Comparison of ENCODE assay signal across 8 cellular contexts in genomic region chr13:30713133-30713532, GRCh38. TPM values are rescaled to one million over a fixed set of nuclear protein-coding genes. Genes with fewer than 3 reads are reported as not detected.
DNase-seq lines count a peak whose midpoint lies in the region; ATAC-seq and TF ChIP-seq lines count a peak whose summit lies in the region.

No MANE protein-coding gene starts in this region.

- H3K27ac ChIP-seq in CD8-positive, alpha-beta T cell (ENCODE audit: low read depth, low read length) = no peak overlapping the region

- H3K36me3 Mint-ChIP-seq in CD8-positive, alpha-beta T cell = no peaks in the 10 kb centered on the region
- no peaks in the 10 kb centered on the region for H3K36me3 Mint-ChIP-seq in central memory CD8-positive, alpha-beta T cell (ENCODE audit: insufficient read depth)
- H3K36me3 Mint-ChIP-seq in naive B cell = no peaks in the 10 kb centered on the region

- no peak overlapping the region for H3K27ac Mint-ChIP-seq in CD8-positive, alpha-beta T cell
- no peak overlapping the region for H3K27ac Mint-ChIP-seq in central memory CD8-positive, alpha-beta T cell (ENCODE audit: low read depth)
- peak overlapping the region in 2 of 6 donors; percentile 53 to 86 for H3K27ac Mint-ChIP-seq in naive B cell

- DNase-seq in CD8-positive, alpha-beta T cell = no peak
- peak; percentile 94 for DNase-seq in NB4 (ENCODE audit: low read depth)
- DNase-seq in central memory CD8-positive, alpha-beta T cell (ENCODE audit: low spot score in 2 of 2) = no peak
- DNase-seq in naive B cell = no peak
- DNase-seq in DMS 273 (lab: John Stamatoyannopoulos, UW; ENCODE audit: unreplicated experiment) = no peak

- H3K27me3 Mint-ChIP-seq in CD8-positive, alpha-beta T cell (ENCODE audit: low read depth) = no peaks in the 10 kb centered on the region
- H3K27me3 Mint-ChIP-seq in central memory CD8-positive, alpha-beta T cell = no peaks in the 10 kb centered on the region
- no peaks in the 10 kb centered on the region for H3K27me3 Mint-ChIP-seq in naive B cell

- no peaks in the 10 kb centered on the region for H3K27me3 ChIP-seq in CD8-positive, alpha-beta T cell (ENCODE audit: insufficient read depth, low read length)

- no peak for TF ChIP-seq CTCF in CD8-positive, alpha-beta T cell (IDR thresholded peaks at IDR 0.05)
- no peak for TF ChIP-seq CTCF in NB4 (IDR thresholded peaks at IDR 0.05; ENCODE audit: low read depth, low read length)

- no peaks in the 10 kb centered on the region for H3K36me3 ChIP-seq in CD8-positive, alpha-beta T cell (ENCODE audit: insufficient read depth, low read length)

- peak; percentile 57 for ATAC-seq in CD8-positive, alpha-beta T cell
- ATAC-seq in central memory CD8-positive, alpha-beta T cell (replicated peaks; ENCODE audit: extremely low read depth, poor library complexity, severe bottlenecking) = peak; percentile 40
- peak; percentile 43 to 49 for ATAC-seq in naive B cell (ENCODE audit: low read depth in 2 of 2)
- ATAC-seq in HG02981 (IDR thresholded peaks at IDR 0.05; ENCODE audit: unreplicated experiment) = no peak
- ATAC-seq in GM19467 (IDR thresholded peaks at IDR 0.05; ENCODE audit: unreplicated experiment) = no peak
- no peak for ATAC-seq in HG02840 (IDR thresholded peaks at IDR 0.05; ENCODE audit: low FRiP score, unreplicated experiment)

- POLR2A ChIA-PET in CD8-positive, alpha-beta T cell (lab: Charles Lee) = no interaction called here

- H3K4me3 ChIP-seq in CD8-positive, alpha-beta T cell (ENCODE audit: low read depth, low read length) = no peak overlapping the region
- H3K4me3 ChIP-seq in NB4 (ENCODE audit: low read depth, low read length) = no peak overlapping the region

- H3K4me1 Mint-ChIP-seq in CD8-positive, alpha-beta T cell (ENCODE audit: low read depth) = peaks cover 3% of the 10 kb centered on the region
- H3K4me1 Mint-ChIP-seq in central memory CD8-positive, alpha-beta T cell = peaks cover 9% of the 10 kb centered on the region
- H3K4me1 Mint-ChIP-seq in naive B cell = peaks cover 13 to 34% (median 23%) of the 10 kb centered on the region in 3 donors

- H3K4me3 Mint-ChIP-seq in CD8-positive, alpha-beta T cell = no peak overlapping the region
- no peak overlapping the region for H3K4me3 Mint-ChIP-seq in central memory CD8-positive, alpha-beta T cell
- peak overlapping the region in 2 of 8 donors; percentile 58 to 80 for H3K4me3 Mint-ChIP-seq in naive B cell

- H3K4me1 ChIP-seq in CD8-positive, alpha-beta T cell (ENCODE audit: insufficient read depth, low read length) = no peaks in the 10 kb centered on the region

- intact Hi-C loops in CD8-positive, alpha-beta T cell (cut with DNase I, micrococcal nuclease) = no loop called here

- CTCF ChIA-PET in CD8-positive, alpha-beta T cell (lab: Charles Lee) = no interaction called here

- no peaks in the 10 kb centered on the region for H3K9me3 ChIP-seq in CD8-positive, alpha-beta T cell (ENCODE audit: low read length)

- H3K9me3 Mint-ChIP-seq in CD8-positive, alpha-beta T cell = no peaks in the 10 kb centered on the region
- no peaks in the 10 kb centered on the region for H3K9me3 Mint-ChIP-seq in central memory CD8-positive, alpha-beta T cell
- no peaks in the 10 kb centered on the region for H3K9me3 Mint-ChIP-seq in naive B cell

- no peak for TF ChIP-seq POLR2A in NB4 (IDR thresholded peaks at IDR 0.05; ENCODE audit: extremely low read depth, insufficient read length)

RNA-seq across cellular contexts. Expression of gene ALOX5AP, which starts 22.2 kb away (rescaled TPM):
- 10 to 100 TPM; 16.3 to 16.6 TPM for total RNA-seq in CD8-positive, alpha-beta T cell
- 100 to 1,000 TPM; 312 to 603 (median 416) TPM for polyA plus RNA-seq in naive B cell (ENCODE audit: low read depth in 6 of 6)

Comparison
In these comparisons a context has a peak if more than half of its experiments do, and no peak if none do; other contexts are left out.
1. ATAC-seq: peak in CD8-positive, alpha-beta T cell (single experiment), central memory CD8-positive, alpha-beta T cell (single experiment) and naive B cell (2 of 2); none in HG02981 (single experiment), GM19467 (single experiment) and HG02840 (single experiment).